In the genomic region with DNA sequence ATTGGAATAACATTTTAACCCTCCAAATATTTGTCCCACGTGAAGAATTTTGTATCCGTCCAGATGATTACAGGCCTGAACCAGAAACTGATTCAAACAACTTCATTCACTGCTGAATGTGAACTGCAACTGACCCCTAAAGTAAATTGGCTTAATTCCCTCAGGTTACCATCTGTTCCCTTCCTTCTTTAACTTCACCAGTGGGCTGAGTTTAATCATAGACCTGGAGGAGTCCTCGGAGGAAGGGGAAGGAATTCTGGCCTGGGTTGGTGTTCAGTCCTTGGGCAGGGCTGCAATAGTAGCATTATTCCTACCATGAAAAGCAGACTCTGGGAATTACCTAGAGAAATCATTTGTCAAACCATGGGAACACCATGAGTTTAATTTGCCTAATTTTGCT, we compare ENCODE assay signal across 26 cellular contexts.
"Had no signal": no experiment of that assay in that cellular context is flagged by ENCODE, and none has a peak within 500 bp of the region (broad histone marks: within the 10 kb centered on the region; RNA-seq: fewer than 3 reads in every experiment).

No MANE protein-coding gene starts in this region.

- H3K27me3 ChIP-seq: body of pancreas, heart right ventricle, left lung, right atrium auricular region, tibial nerve had no signal

- ATAC-seq: activated naive CD4-positive, alpha-beta T cell treated with anti-CD3 and anti-CD28 coated beads, Interleukin-2, amount 50 U/mL, for 72 hours; activated T-cell treated with anti-CD3 and anti-CD28 coated beads, Interleukin-2, amount 50 U/mL, for 72 hours; body of pancreas; heart right ventricle; left lung; lower lobe of right lung; mucosa of descending colon had no signal

- FAIRE-seq: colon, endometrium had no signal

- H3K4me1 Mint-ChIP-seq: neural crest cell had no signal

- H3K4me1 ChIP-seq: body of pancreas, left lung, lower lobe of right lung, right atrium auricular region had no signal

- H3K9me3 Mint-ChIP-seq: activated naive CD4-positive, alpha-beta T cell treated with anti-CD3 and anti-CD28 coated beads, Interleukin-2, amount 50 U/mL, for 72 hours; activated T-cell treated with anti-CD3 and anti-CD28 coated beads, Interleukin-2, amount 50 U/mL, for 72 hours; neural crest cell; T-helper 2 cell treated with Interferon-gamma antibody and Interleukin-4, amounts not matched to agents 5 μg/mL and 100 μg/mL, for 36 hours had no signal

- H3K27ac ChIP-seq: body of pancreas, epithelial cell of prostate, esophagus squamous epithelium, heart right ventricle, left lung, lower lobe of right lung, right atrium auricular region, tibial nerve had no signal

- H3K4me3 Mint-ChIP-seq: activated T-cell treated with anti-CD3 and anti-CD28 coated beads, Interleukin-2, amount 50 U/mL, for 72 hours; neural crest cell; T-helper 2 cell treated with Interferon-gamma antibody and Interleukin-4, amounts not matched to agents 5 μg/mL and 100 μg/mL, for 36 hours had no signal

- H3K9me3 ChIP-seq: body of pancreas, esophagus squamous epithelium, heart right ventricle, left lung, lower lobe of right lung, mucosa of descending colon, right atrium auricular region, tibial nerve had no signal

- DNase-seq: activated CD4-positive, alpha-beta T cell treated with anti-CD3 and anti-CD28 coated beads for 4 hours; activated CD4-positive, alpha-beta T cell treated with anti-CD3 and anti-CD28 coated beads, Interleukin-2, amount 50 U/mL, for 4 hours; activated naive CD4-positive, alpha-beta T cell; activated T-cell treated with anti-CD3 and anti-CD28 coated beads for 4 hours; activated T-cell treated with anti-CD3 and anti-CD28 coated beads, Interleukin-2, amount 50 U/mL, for 72 hours; anterior cingulate cortex; body of pancreas; effector CD8-positive, alpha-beta T cell; esophagus squamous epithelium; foreskin melanocyte; heart right ventricle; left lung; lower lobe of right lung; mesenchymal stem cell; mucosa of descending colon; occipital lobe; stimulated activated naive CD4-positive, alpha-beta T cell treated with Interleukin-2 at 50 U/mL for 16 hours; T-helper 1 cell had no signal

- H3K27ac Mint-ChIP-seq: activated naive CD4-positive, alpha-beta T cell treated with anti-CD3 and anti-CD28 coated beads, Interleukin-2, amount 50 U/mL, for 72 hours; activated T-cell treated with anti-CD3 and anti-CD28 coated beads, Interleukin-2, amount 50 U/mL, for 72 hours; T-helper 2 cell treated with Interferon-gamma antibody and Interleukin-4, amounts not matched to agents 5 μg/mL and 100 μg/mL, for 36 hours had no signal

- H3K36me3 ChIP-seq: esophagus squamous epithelium, heart right ventricle, left lung, lower lobe of right lung, right atrium auricular region, tibial nerve had no signal

- H3K4me3 ChIP-seq: body of pancreas, esophagus squamous epithelium, heart right ventricle, left lung, lower lobe of right lung, mucosa of descending colon, right atrium auricular region, tibial nerve had no signal
